Comparison of ENCODE assay signal across 8 cellular contexts in genomic region chr10:119658274-119658673, GRCh38. TPM values are rescaled to one million over a fixed set of nuclear protein-coding genes. Genes with fewer than 3 reads are reported as not detected.
A peak's percentile ranks its signal among the peaks of the same experiment; 100 is the strongest.
DNase-seq lines count a peak whose midpoint lies in the region; ATAC-seq, FAIRE-seq and TF ChIP-seq lines count a peak whose summit lies in the region.

No MANE protein-coding gene starts in this region.

- BruUV-seq in K562 (replicated peaks; lab: Mats Ljungman, UMichigan), result no TSS peak

- peak overlapping the region; percentile 38 for H3K4me3 ChIP-seq in AG04450 (ENCODE audit: low read depth, low read length)
- no peak overlapping the region for H3K4me3 ChIP-seq in K562
- H3K4me3 ChIP-seq in small intestine (ENCODE audit: low read depth in 1 of 2, low read length in 2 of 2), result no peak overlapping the region

- H4K20me1 ChIP-seq in K562 (replicated peaks; ENCODE audit: control insufficient read depth, insufficient read depth, low read length), result peaks cover 44% of the 10 kb centered on the region

- WGBS in K562 (ENCODE audit: insufficient coverage, low coverage, missing lambda C conversion rate), result 3% methylated on average over 11 of the region's 13 CpGs
- 44 to 58% (median 55%) methylated on average over 13 of the region's 13 CpGs for WGBS in small intestine, 3 donors

- H3K9ac ChIP-seq in K562 (ENCODE audit: insufficient read depth in 1 of 2, low read depth in 2 of 2, low read length in 2 of 2), result peak overlapping the region; percentile 54 to 74

- peak overlapping the region; percentile 65 for H3K27ac ChIP-seq in AG04450 (ENCODE audit: low read depth, low read length)
- peak overlapping the region; percentile 73 for H3K27ac ChIP-seq in K562 (ENCODE audit: extremely low read depth, low read depth, low read length)
- peak overlapping the region in 1 of 2 donors; percentile 23 for H3K27ac ChIP-seq in small intestine (ENCODE audit: low read depth in 1 of 2, low read length in 1 of 2)

- in situ Hi-C loops in K562 (cut with MboI), result no loop called here

- POLR2A ChIA-PET in AG04450 (lab: Yijun Ruan, JAX), result interaction anchor here (1.6 kb wide), 1 partner anchor 9 kb away, joined by 9 read pairs; no protein-coding TSS in a partner anchor
- POLR2A ChIA-PET in K562 (lab: Yijun Ruan, JAX), result interaction anchor here (0.7 to 1.1 kb wide), 3 partner anchors 16 to 211 kb away, joined by 3 to 6 read pairs (median 5); no protein-coding TSS in a partner anchor

- H2AFZ ChIP-seq in K562 (ENCODE audit: low read depth, low read length), result no peak overlapping the region

- H3K4me1 ChIP-seq in K562 (replicated peaks in 1 of 2; ENCODE audit: control insufficient read depth in 2 of 2, insufficient read depth in 2 of 2, low read length in 2 of 2), result peaks cover 38 to 54% of the 10 kb centered on the region in 2 experiments
- H3K4me1 ChIP-seq in small intestine (ENCODE audit: control insufficient read depth in 2 of 2, insufficient read depth in 1 of 2, low read depth in 1 of 2, low read length in 1 of 2), result peaks cover 3 to 14% of the 10 kb centered on the region in 2 donors

- no peak for TF ChIP-seq EP300 in K562 (IDR thresholded peaks at IDR 0.05; ENCODE audit: low read length)

- TF ChIP-seq RAD21 in K562 (CRISPR knock-in tag; conservative IDR thresholded peaks at IDR 0.05 in 1 of 2, IDR thresholded peaks at IDR 0.05 in 1 of 2), result no peak

- CTCF ChIA-PET in AG04450 (lab: Charles Lee), result interaction anchor here (1.2 to 2.2 kb wide), 2 partner anchors 201 to 459 kb away, joined by 5 to 8 read pairs; no protein-coding TSS in a partner anchor
- CTCF ChIA-PET in K562 (lab: Yijun Ruan, JAX; ENCODE audit: low intra/inter-chr PET ratio), result no interaction called here

- peaks cover 7% of the 10 kb centered on the region for H3K9me1 ChIP-seq in K562 (ENCODE audit: control insufficient read depth, insufficient read depth, low read length)

- peak; percentile 92 for FAIRE-seq in K562 (lab: Jason Lieb, UNC)
- no peak for FAIRE-seq in small intestine (lab: Jason Lieb, UNC)

- intact Hi-C loops in K562 (cut with micrococcal nuclease), result loop anchor here (10.0 kb wide), 1 partner anchor 113 kb away; the partner anchor contains the start of gene RGS10

- peaks cover 94% of the 10 kb centered on the region for H3K79me2 ChIP-seq in K562 (ENCODE audit: control insufficient read depth, insufficient read depth, low read length)

- H3K9me3 ChIP-seq in AG04450 (ENCODE audit: control insufficient read depth, insufficient read depth, low read length) (peaks cover 4% of the 10 kb centered on the region; the same call in 1 of the 2 replicates), K562 (replicated peaks; ENCODE audit: control insufficient read depth, insufficient read depth, low read depth, low read length) (no peaks in the 10 kb centered on the region), small intestine (ENCODE audit: control insufficient read depth, low read depth) (no peaks in the 10 kb centered on the region)

- TF ChIP-seq CTCF in AG04450 (IDR thresholded peaks at IDR 0.05; ENCODE audit: low read depth, low read length), result no peak
- TF ChIP-seq CTCF in K562 (IDR thresholded peaks at IDR 0.05 in 2 of 3, conservative IDR thresholded peaks at IDR 0.05 in 1 of 3; ENCODE audit: insufficient read depth in 2 of 3, low read depth in 1 of 3, low read length in 3 of 3), result no peak

- no peak for TF ChIP-seq POLR2A in K562 (conservative IDR thresholded peaks at IDR 0.05)

- H3K27me3 ChIP-seq in AG04450 (ENCODE audit: control insufficient read depth, insufficient read depth, low read length), result no peaks in the 10 kb centered on the region
- H3K27me3 ChIP-seq in K562 (ENCODE audit: control insufficient read depth in 2 of 2, insufficient read depth in 2 of 2, low read length in 2 of 2), result no peaks in the 10 kb centered on the region
- no peaks in the 10 kb centered on the region for H3K27me3 ChIP-seq in small intestine (ENCODE audit: control insufficient read depth in 2 of 2, insufficient read depth in 2 of 2, low read length in 2 of 2)

- H3K36me3 ChIP-seq in K562 (ENCODE audit: control insufficient read depth, insufficient read depth, low read length), result peaks cover 55% of the 10 kb centered on the region; the same call in 2 of the 3 replicates
- no peaks in the 10 kb centered on the region for H3K36me3 ChIP-seq in small intestine (ENCODE audit: control insufficient read depth in 2 of 2, insufficient read depth in 2 of 2, low read length in 2 of 2)

- DNase-seq in AG04450 (ENCODE audit: low read depth, low spot score) (peak; percentile 71), HT-29 (ENCODE audit: low spot score) (peak; percentile 85), K562 (ENCODE audit: extremely low read depth in 1 of 4, low spot score in 3 of 4) (peak; percentile 50 to 86 (median 62)), iPS-NIHi11 (ENCODE audit: low spot score) (peak; percentile 71), small intestine (peak; percentile 80), NCI-H69 (lab: John Stamatoyannopoulos, UW) (no peak), epidermal melanocyte (ENCODE audit: insufficient read length, low spot score) (no peak)

- H3K4me2 ChIP-seq in K562 (ENCODE audit: insufficient read depth, low read length), result peak overlapping the region; percentile 70

- ATAC-seq in K562 (peak; percentile 91), GM21717 (IDR thresholded peaks at IDR 0.05; ENCODE audit: unreplicated experiment) (no peak)

TF ChIP-seq in K562, 482 proteins besides CTCF, POLR2A, EP300 and RAD21 (continues in another document):
- TF ChIP-seq PHF8 (IDR thresholded peaks at IDR 0.05; ENCODE audit: borderline replicate concordance, low read length), result no peak
- peak in 1 of 2 experiments; percentile 9 for TF ChIP-seq E2F6 (IDR thresholded peaks at IDR 0.05; ENCODE audit: borderline replicate concordance in 1 of 2, extremely low read depth in 1 of 2, insufficient read depth in 1 of 2, insufficient read length in 1 of 2, low read depth in 1 of 2, low read length in 1 of 2, poor library complexity in 1 of 2, severe bottlenecking in 1 of 2)
- peak; percentile 92 for TF ChIP-seq MAFG (tag; conservative IDR thresholded peaks at IDR 0.05)
- TF ChIP-seq NKRF (IDR thresholded peaks at IDR 0.05; ENCODE audit: borderline replicate concordance), result no peak
- TF ChIP-seq NFE2L1 (tag; IDR thresholded peaks at IDR 0.05; ENCODE audit: borderline replicate concordance, low read depth), result no peak

RNA-seq across cellular contexts. Expression of gene BAG3, which starts 7.1 kb away (rescaled TPM):
- polyA plus RNA-seq in AG04450 (2011; rRNA removed), result 12.7 and 20.1 TPM in 2 replicates
- 12.1 and 15.8 TPM in 2 replicates for polyA minus RNA-seq in AG04450 (2011; rRNA and poly(A)+ RNA removed)
- 15.3 and 18.5 TPM in 2 replicates for total RNA-seq in HT-29 (2014; rRNA removed; shearing (Covaris generic))
- 6.2 and 7.7 TPM in 2 replicates for total RNA-seq in K562 (2011; cell fraction: chromatin; rRNA removed; ENCODE audit: low replicate concordance)
- total RNA-seq in K562 (2011; cell fraction: nucleolus; rRNA removed), result 5.0 and 5.5 TPM in 2 replicates
- 4.7 and 5.1 TPM in 2 replicates for total RNA-seq in K562 (2011; cell fraction: nucleoplasm; rRNA removed)
- 9.7 and 14.2 TPM in 2 replicates for total RNA-seq in K562 (2014; rRNA removed)
- 5.3 and 5.7 TPM in 2 replicates for total RNA-seq in K562 (2014; rRNA removed; fragmentation: Illumina TruSeq; extraction: Trizol)
- 7.2 and 9.2 TPM in 2 replicates for total RNA-seq in K562 (2015; rRNA removed; fragmentation: Illumina TruSeq; extraction: Trizol)
- total RNA-seq in K562 (2021), result 27.4 and 28.7 TPM in 2 replicates
- 2.6 and 4.7 TPM in 2 replicates for polyA plus RNA-seq in K562 (2011; rRNA removed)
- polyA plus RNA-seq in K562 (2011; cell fraction: cytosol; rRNA removed), result 3.8 and 6.1 TPM in 2 replicates
- polyA plus RNA-seq in K562 (2011; cell fraction: nucleus; rRNA removed), result 3.3 and 7.4 TPM in 2 replicates
- polyA plus RNA-seq in K562 (2012), result 27.9 and 31.0 TPM in 2 replicates
- 24.7 and 24.8 TPM in 2 replicates for polyA plus RNA-seq in K562 (2014; fragmentation: Illumina TruSeq; extraction: Trizol)
- polyA plus RNA-seq in K562 (2014; fragmentation: Nextera tagmentation; extraction: Ambion mirVana), result 1 to 10 TPM; 3.9 to 4.1 TPM
- 13.1 and 15.3 TPM in 2 replicates for polyA plus RNA-seq in K562 (2014; rRNA removed)
- polyA minus RNA-seq in K562 (2011; rRNA and poly(A)+ RNA removed), result 2.8 and 3.2 TPM in 2 replicates
- 9.2 and 11.0 TPM in 2 replicates for polyA minus RNA-seq in K562 (2011; cell fraction: cytosol; rRNA and poly(A)+ RNA removed)
- polyA minus RNA-seq in K562 (2011; cell fraction: nucleus; rRNA and poly(A)+ RNA removed), result 3.1 and 3.9 TPM in 2 replicates
- polyA plus RNA-seq in small intestine, result 10 to 100 TPM in 2 of 3 donors, 1 to 10 TPM in 1; 9.5 to 15.3 (median 11.2) TPM

Comparison
In these comparisons a context has a peak if more than half of its experiments do, and no peak if none do; other contexts are left out.
1. DNase-seq: peak in AG04450 (single experiment), HT-29 (single experiment), K562 (4 of 4), iPS-NIHi11 (single experiment) and small intestine (single experiment); none in NCI-H69 (single experiment) and epidermal melanocyte (single experiment).